23 cellular contexts compared by ENCODE assay signal in genomic region chr15:100235030-100235617, GRCh38.
DNase-seq lines count a peak whose midpoint lies in the region; ATAC-seq and TF ChIP-seq lines count a peak whose summit lies in the region.
"Had no signal": no experiment of that assay in that cellular context is flagged by ENCODE, and none has a peak within 500 bp of the region (broad histone marks: within the 10 kb centered on the region; RNA-seq: fewer than 3 reads in every experiment).

No MANE protein-coding gene starts in this region.

- ATAC-seq in body of pancreas = peak; percentile 28
- peak; percentile 13 to 14 for ATAC-seq in gastrocnemius medialis
- ATAC-seq: activated naive CD8-positive, alpha-beta T cell treated with anti-CD3 and anti-CD28 coated beads, Interleukin-2, amount 50 U/mL, for 24 hours had no signal

- no peak for DNase-seq in body of pancreas
- DNase-seq in right atrium auricular region (ENCODE audit: low spot score) = peak; percentile 77
- no peak for DNase-seq in gastrocnemius medialis
- DNase-seq in GM03348 (ENCODE audit: low spot score) = no peak
- no peak for DNase-seq in NCI-H774 (lab: John Stamatoyannopoulos, UW)
- no peak for DNase-seq in foreskin melanocyte
- DNase-seq: activated CD4-positive, alpha-beta T cell treated with anti-CD3 and anti-CD28 coated beads for 4 hours; activated gamma-delta T cell; activated naive CD8-positive, alpha-beta T cell treated with anti-CD3 and anti-CD28 coated beads, Interleukin-2, amount 50 U/mL, for 24 hours; activated T-cell treated with anti-CD3 and anti-CD28 coated beads, Interleukin-2, amount 50 U/mL, for 24 hours; cerebellar nuclear complex; dorsolateral prefrontal cortex; IMR-90; NCI-H1105; NCI-H2029 treated with DMSO at 0.1 percent for 48 hours; NCI-H69; small intestine; stimulated activated CD4-positive, alpha-beta T cell treated with anti-CD3 and anti-CD28 coated beads, Interleukin-2, amount 100 ng/mL, for 24 hours; stomach; thyroid gland had no signal

- intact Hi-C loops in body of pancreas (cut with DNase I) = no loop called here
- intact Hi-C loops in gastrocnemius medialis (cut with DNase I; ENCODE audit: low total_unique reads) = no loop called here

- H3K4me1 ChIP-seq in HEK293 (ENCODE audit: control insufficient read depth, insufficient read depth, low read length) (peaks cover 14% of the 10 kb centered on the region), body of pancreas (peaks cover 25% of the 10 kb centered on the region), right atrium auricular region (peaks cover 0 to 19% of the 10 kb centered on the region in 2 donors), gastrocnemius medialis (no peaks in the 10 kb centered on the region)
- H3K4me1 ChIP-seq: prostate gland had no signal

- POLR2A ChIA-PET in HEK293 (lab: Yijun Ruan, JAX) = no interaction called here

- H3K9me3 ChIP-seq in HEK293 (ENCODE audit: control insufficient read depth, insufficient read depth, low read depth, low read length) (no peaks in the 10 kb centered on the region), body of pancreas (no peaks in the 10 kb centered on the region), right atrium auricular region (no peaks in the 10 kb centered on the region), gastrocnemius medialis (no peaks in the 10 kb centered on the region)
- H3K9me3 ChIP-seq: neutrophil, prostate gland, stomach, thyroid gland had no signal

- TF ChIP-seq POLR2A in body of pancreas (IDR thresholded peaks at IDR 0.05) (no peak), gastrocnemius medialis (IDR thresholded peaks at IDR 0.05) (no peak)

- in situ Hi-C loops in gastrocnemius medialis (cut with MboI; ENCODE audit: low sequenced_read_pairs in 4 of 4) = no loop called here

- H3K27me3 ChIP-seq in body of pancreas (no peaks in the 10 kb centered on the region), right atrium auricular region (no peaks in the 10 kb centered on the region), gastrocnemius medialis (no peaks in the 10 kb centered on the region)
- H3K27me3 ChIP-seq: neutrophil, stomach, thyroid gland had no signal

- no peak overlapping the region for H3K4me3 ChIP-seq in HEK293 (ENCODE audit: low read depth, low read length)
- H3K4me3 ChIP-seq in body of pancreas = no peak overlapping the region
- H3K4me3 ChIP-seq in right atrium auricular region = no peak overlapping the region
- H3K4me3 ChIP-seq in gastrocnemius medialis = no peak overlapping the region
- H3K4me3 ChIP-seq: dorsolateral prefrontal cortex, prostate gland, stomach, thyroid gland had no signal

- TF ChIP-seq CTCF in HEK293 (tag by site-specific recombination; IDR thresholded peaks at IDR 0.05) (no peak), body of pancreas (IDR thresholded peaks at IDR 0.05) (no peak), right atrium auricular region (IDR thresholded peaks at IDR 0.05) (no peak), gastrocnemius medialis (IDR thresholded peaks at IDR 0.05 in 4 of 5, conservative IDR thresholded peaks at IDR 0.05 in 1 of 5) (no peak)

- CTCF ChIA-PET in HEK293 (lab: Yijun Ruan, JAX) = interaction anchor here (1.4 kb wide), 1 partner anchor 274 kb away, joined by 3 read pairs; no protein-coding TSS in a partner anchor

- H3K36me3 ChIP-seq in HEK293 (ENCODE audit: control insufficient read depth in 2 of 2, insufficient read depth in 1 of 2, low read length in 2 of 2) (no peaks in the 10 kb centered on the region; a peak in 1 of 3 replicates), body of pancreas (replicated peaks in 1 of 2; ENCODE audit: insufficient read depth in 1 of 2, low read depth in 2 of 2) (no peaks in the 10 kb centered on the region), right atrium auricular region (no peaks in the 10 kb centered on the region), gastrocnemius medialis (no peaks in the 10 kb centered on the region)
- H3K36me3 ChIP-seq: neutrophil, prostate gland, stomach, thyroid gland had no signal

- no peak overlapping the region; the same call in 1 of the 2 replicates for H3K27ac ChIP-seq in HEK293 (ENCODE audit: extremely low read depth, low read depth, low read length)
- H3K27ac ChIP-seq in body of pancreas = no peak overlapping the region
- peak overlapping the region; percentile 54 to 63 for H3K27ac ChIP-seq in right atrium auricular region
- peak overlapping the region in 2 of 4 donors; percentile 10 to 47 for H3K27ac ChIP-seq in gastrocnemius medialis
- H3K27ac ChIP-seq: dorsolateral prefrontal cortex, neutrophil, prostate gland, thyroid gland had no signal

- WGBS in body of pancreas, 2 donors = 81 to 87% methylated on average over 12 to 15 of the region's 15 CpGs

TF ChIP-seq in HEK293, 187 proteins besides CTCF, POLR2A, EP300 and RAD21:
- no peak for TF ChIP-seq ZFHX2 (tag by site-specific recombination; conservative IDR thresholded peaks at IDR 0.05)
- peak; percentile 30; the same call in 1 of the 2 replicates for TF ChIP-seq ZFP69B (tag by site-specific recombination; IDR thresholded peaks at IDR 0.05)

Comparison
In these comparisons a context has a peak if more than half of its experiments do, and no peak if none do; other contexts are left out.
1. H3K27ac ChIP-seq: peak in right atrium auricular region (2 of 2); none in HEK293 (single experiment) and body of pancreas (0 of 4).